11 cellular contexts compared by ENCODE assay signal in the genomic region with DNA sequence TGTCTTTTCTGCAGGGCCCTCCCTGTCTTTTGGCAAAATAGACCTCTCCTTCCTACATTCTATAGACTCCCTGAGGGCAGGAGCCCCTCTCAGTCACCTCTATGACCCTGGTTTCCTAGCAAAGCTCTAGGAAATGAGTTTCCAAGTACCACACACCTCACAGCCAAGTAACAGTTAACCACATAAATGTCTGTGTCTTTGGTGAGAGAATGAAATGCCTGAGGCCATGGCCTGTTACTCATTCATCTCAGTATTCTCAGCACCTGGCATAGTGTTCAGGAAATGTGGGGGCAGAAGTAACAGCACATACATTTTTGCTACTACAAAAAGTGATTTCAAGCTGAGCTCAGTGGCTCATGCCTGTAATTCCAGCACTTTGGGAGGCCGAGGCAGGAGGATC. TPM values are rescaled to one million over a fixed set of nuclear protein-coding genes. Genes with fewer than 3 reads are reported as not detected.
A peak's percentile ranks its signal among the peaks of the same experiment; 100 is the strongest.
DNase-seq lines count a peak whose midpoint lies in the region; TF ChIP-seq lines count a peak whose summit lies in the region.
"Had no signal": no experiment of that assay in that cellular context is flagged by ENCODE, and none has a peak within 500 bp of the region (broad histone marks: within the 10 kb centered on the region; RNA-seq: fewer than 3 reads in every experiment).

No MANE protein-coding gene starts in this region.

- DNase-seq in stimulated activated CD4-positive, alpha-beta T cell treated with anti-CD3 and anti-CD28 coated beads, Interleukin-12 subunit alpha, Interleukin-12 subunit beta, amount 100 ng/mL, for 48 hours (ENCODE audit: low read depth in 2 of 3, low spot score in 1 of 3), result peak in 2 of 3 donors; percentile 33 to 41
- no peak for DNase-seq in stimulated activated CD4-positive, alpha-beta T cell treated with anti-CD3 and anti-CD28 coated beads, Interleukin-12 subunit alpha, Interleukin-12 subunit beta, amount 100 ng/mL, for 4 hours
- DNase-seq in activated CD4-positive, alpha-beta T cell treated with anti-CD3 and anti-CD28 coated beads, Interleukin-2, amount 50 U/mL, for 48 hours, result peak; percentile 16 to 29
- DNase-seq in fibroblast of pulmonary artery (ENCODE audit: low read depth), result peak; percentile 76
- no peak for DNase-seq in transverse colon
- DNase-seq in NCI-H2107 treated with DMSO at 0.1 percent for 48 hours (lab: John Stamatoyannopoulos, UW; ENCODE audit: unreplicated experiment), result no peak
- no peak for DNase-seq in germinal center (ENCODE audit: low spot score)
- DNase-seq in thyroid gland, result no peak
- DNase-seq: CD4-positive, alpha-beta memory T cell; mesendoderm; NCI-H2227 treated with DMSO at 0.1 percent for 48 hours had no signal

- TF ChIP-seq POLR2A in transverse colon (IDR thresholded peaks at IDR 0.05) (no peak), thyroid gland (IDR thresholded peaks at IDR 0.05) (no peak)

- peak overlapping the region; percentile 58 to 78 (median 60) for H3K27ac ChIP-seq in transverse colon
- no peak overlapping the region for H3K27ac ChIP-seq in thyroid gland

- in situ Hi-C loops in transverse colon (cut with MboI; ENCODE audit: low pct_ligation_motif_present in 1 of 4, low pct_unique_long_range_greater_than_20kb in 1 of 4, low sequenced_read_pairs in 3 of 4), result loop anchor here in 1 of 4 donors (25.0 kb wide), 1 partner anchor 603 kb away; no protein-coding TSS in a partner anchor

- TF ChIP-seq CTCF in fibroblast of pulmonary artery (IDR thresholded peaks at IDR 0.05; ENCODE audit: low read length, missing control alignments), result no peak
- no peak for TF ChIP-seq CTCF in transverse colon (IDR thresholded peaks at IDR 0.05)
- TF ChIP-seq CTCF in thyroid gland (IDR thresholded peaks at IDR 0.05), result no peak

- H3K27me3 ChIP-seq in transverse colon, result no peaks in the 10 kb centered on the region
- H3K27me3 ChIP-seq in thyroid gland, result no peaks in the 10 kb centered on the region

- H3K4me3 ChIP-seq in fibroblast of pulmonary artery (replicated peaks; ENCODE audit: low read depth, low read length) (no peak overlapping the region), transverse colon (no peak overlapping the region), thyroid gland (replicated peaks in 1 of 3) (no peak overlapping the region)

- H3K4me1 ChIP-seq in transverse colon, result peaks cover 0 to 18% (median 5%) of the 10 kb centered on the region in 4 donors
- H3K4me1 ChIP-seq in thyroid gland, result peaks cover 4 to 23% of the 10 kb centered on the region in 2 donors

- TF ChIP-seq EP300 in transverse colon (IDR thresholded peaks at IDR 0.05; ENCODE audit: low read depth), result no peak

- 88% methylated on average over 1 of the region's 1 CpG; no CpG with 5 or more reads in 1 of the 2 donors for WGBS in transverse colon (ENCODE audit: low coverage in 1 of 2), 2 donors
- WGBS in thyroid gland, 2 donors, result 78 to 95% methylated on average over 1 of the region's 1 CpG

- intact Hi-C loops in transverse colon (cut with DNase I; ENCODE audit: low total_unique reads) (no loop called here), thyroid gland (cut with DNase I) (no loop called here)

- no peaks in the 10 kb centered on the region for H3K36me3 ChIP-seq in transverse colon
- peaks cover 0 to 9% of the 10 kb centered on the region in 2 donors for H3K36me3 ChIP-seq in thyroid gland

- H3K9me3 ChIP-seq in transverse colon (no peaks in the 10 kb centered on the region), thyroid gland (no peaks in the 10 kb centered on the region)

RNA-seq across cellular contexts. Expression of gene RFT1, which starts 21.0 kb away (rescaled TPM):
- total RNA-seq in transverse colon (10 to 100 TPM in 1 of 4 donors, 1 to 10 TPM in 3; 2.2 to 10.3 (median 8.5) TPM), thyroid gland (10 to 100 TPM; 14.4 to 17.7 (median 16.2) TPM)

RNA-seq across cellular contexts. Expression of gene PRKCD, which starts 51.8 kb away (rescaled TPM):
- 10 to 100 TPM; 43.8 to 78.9 (median 55.9) TPM for total RNA-seq in transverse colon
- total RNA-seq in thyroid gland, result 100 to 1,000 TPM in 1 of 4 donors, 10 to 100 TPM in 3; 32.0 to 154 (median 71.4) TPM

Comparison
In these comparisons a context has a peak if more than half of its experiments do, and no peak if none do; other contexts are left out.
1. DNase-seq: peak in stimulated activated CD4-positive, alpha-beta T cell treated with anti-CD3 and anti-CD28 coated beads, Interleukin-12 subunit alpha, Interleukin-12 subunit beta, amount 100 ng/mL, for 48 hours (2 of 3), activated CD4-positive, alpha-beta T cell treated with anti-CD3 and anti-CD28 coated beads, Interleukin-2, amount 50 U/mL, for 48 hours (2 of 2) and fibroblast of pulmonary artery (single experiment); none in stimulated activated CD4-positive, alpha-beta T cell treated with anti-CD3 and anti-CD28 coated beads, Interleukin-12 subunit alpha, Interleukin-12 subunit beta, amount 100 ng/mL, for 4 hours (single experiment), transverse colon (single experiment), NCI-H2107 treated with DMSO at 0.1 percent for 48 hours (single experiment), germinal center (single experiment) and thyroid gland (0 of 2).
2. H3K27ac ChIP-seq: peak in transverse colon (4 of 4); none in thyroid gland (0 of 3).